Comparison of ENCODE assay signal across 23 cellular contexts in genomic region chr5:124997186-124997893, GRCh38.
A peak's percentile ranks its signal among the peaks of the same experiment; 100 is the strongest.
DNase-seq lines count a peak whose midpoint lies in the region; ATAC-seq, FAIRE-seq and TF ChIP-seq lines count a peak whose summit lies in the region.
"Had no signal": no experiment of that assay in that cellular context is flagged by ENCODE, and none has a peak within 500 bp of the region (broad histone marks: within the 10 kb centered on the region; RNA-seq: fewer than 3 reads in every experiment).

No MANE protein-coding gene starts in this region.

- WGBS in H1 (ENCODE audit: extremely low coverage in 1 of 2, insufficient coverage in 1 of 2, insufficient read length in 1 of 2, insufficient replicate concordance in 2 of 2, low coverage in 1 of 2, low lambda C conversion rate in 2 of 2, missing lambda C conversion rate in 1 of 2), 2 experiments, result 79% methylated on average over 3 of the region's 3 CpGs; no CpG with 5 or more reads in 1 of the 2 experiments
- WGBS in neuronal stem cell (ENCODE audit: extremely low coverage in 2 of 2, insufficient read length in 2 of 2, insufficient replicate concordance in 1 of 2), 2 donors, result no CpG with 5 or more reads among the region's 3 CpGs

- no peak overlapping the region for H3K56ac ChIP-seq in H1 (replicated peaks; ENCODE audit: insufficient read length, low read depth, low read length)

- no peaks in the 10 kb centered on the region for H3F3A ChIP-seq in PC-3 (ENCODE audit: low read length, unreplicated experiment)

- intact Hi-C loops in PC-3 (cut with micrococcal nuclease) (loop anchor here (5.0 kb wide), 1 partner anchor 410 kb away; no protein-coding TSS in a partner anchor), kidney (cut with DNase I) (no loop called here)

- H3K36me3 ChIP-seq in PC-3 (ENCODE audit: low read depth, low read length), result no peaks in the 10 kb centered on the region
- no peaks in the 10 kb centered on the region for H3K36me3 ChIP-seq in H1 (ENCODE audit: control insufficient read depth in 2 of 4, insufficient read depth in 4 of 4, low read length in 3 of 4)
- H3K36me3 ChIP-seq in neuronal stem cell (replicated peaks in 1 of 2; ENCODE audit: control insufficient read depth in 2 of 2, insufficient read depth in 2 of 2, low read length in 2 of 2), result no peaks in the 10 kb centered on the region
- H3K36me3 ChIP-seq in kidney (ENCODE audit: control insufficient read depth in 1 of 2, insufficient read depth in 2 of 2, low read length in 2 of 2), result no peaks in the 10 kb centered on the region
- H3K36me3 ChIP-seq: heart right ventricle, stomach, upper lobe of left lung had no signal

- H4K91ac ChIP-seq in H1 (replicated peaks; ENCODE audit: insufficient read length, low read length), result no peak overlapping the region
- H4K91ac ChIP-seq in neuronal stem cell (ENCODE audit: low read depth, low read length, poor library complexity), result no peak overlapping the region

- H3K79me2 ChIP-seq in PC-3 (ENCODE audit: low read length) (no peaks in the 10 kb centered on the region), H1 (ENCODE audit: control insufficient read depth in 1 of 2, insufficient read depth in 2 of 2, low read length in 2 of 2) (no peaks in the 10 kb centered on the region)

- peaks cover 18% of the 10 kb centered on the region for H3K4me1 ChIP-seq in PC-3 (ENCODE audit: insufficient read depth, low read length)
- peaks cover 0 to 15% (median 4%) of the 10 kb centered on the region in 4 experiments; a peak in 4 of 7 replicates for H3K4me1 ChIP-seq in H1 (replicated peaks in 1 of 4; ENCODE audit: control insufficient read depth in 3 of 4, insufficient read depth in 4 of 4, low read length in 3 of 4)
- H3K4me1 ChIP-seq in neuronal stem cell (ENCODE audit: control insufficient read depth in 2 of 2, insufficient read depth in 1 of 2, low read depth in 1 of 2, low read length in 2 of 2), result peaks cover 3 to 28% of the 10 kb centered on the region in 2 donors
- no peaks in the 10 kb centered on the region for H3K4me1 ChIP-seq in kidney (ENCODE audit: control insufficient read depth in 1 of 2, insufficient read depth in 1 of 2, low read depth in 1 of 2, low read length in 2 of 2)
- H3K4me1 ChIP-seq: heart right ventricle, upper lobe of left lung had no signal

- H3K14ac ChIP-seq in H1 (ENCODE audit: insufficient read length), result no peak overlapping the region
- no peak overlapping the region for H3K14ac ChIP-seq in neuronal stem cell (ENCODE audit: low read length)

- H3K79me1 ChIP-seq in H1 (ENCODE audit: low read depth, low read length) (no peaks in the 10 kb centered on the region), neuronal stem cell (ENCODE audit: low read depth, low read length) (no peaks in the 10 kb centered on the region)

- BruUV-seq in PC-3 (replicated peaks; lab: Mats Ljungman, UMichigan), result no TSS peak

- H3K27me3 ChIP-seq in PC-3 (ENCODE audit: low read length) (no peaks in the 10 kb centered on the region), H1 (replicated peaks in 1 of 4; ENCODE audit: control insufficient read depth in 3 of 4, extremely low read depth in 1 of 4, insufficient read depth in 3 of 4, low read length in 3 of 4) (no peaks in the 10 kb centered on the region), neuronal stem cell (ENCODE audit: control insufficient read depth in 3 of 3, insufficient read depth in 3 of 3, low read depth in 1 of 3, low read length in 3 of 3) (no peaks in the 10 kb centered on the region)
- H3K27me3 ChIP-seq: heart right ventricle, stomach, upper lobe of left lung had no signal

- ATAC-seq in PC-3, result peak; percentile 37; the same call in 1 of the 2 replicates
- ATAC-seq: effector memory CD8-positive, alpha-beta T cell; HCT116; heart right ventricle; mucosa of descending colon; T-helper 17 cell had no signal

- 0 out of 2 replicates have a peak overlapping the region, but pooled peaks have one; percentile 53 for H2BK20ac ChIP-seq in H1 (ENCODE audit: low read length)

- H2BK120ac ChIP-seq in H1 (replicated peaks; ENCODE audit: low read depth, low read length) (no peak overlapping the region), neuronal stem cell (ENCODE audit: low read depth, low read length) (no peak overlapping the region)

- H2AFZ ChIP-seq in PC-3 (ENCODE audit: low read length) (no peak overlapping the region), H1 (ENCODE audit: low read length) (no peak overlapping the region), neuronal stem cell (ENCODE audit: low read length) (no peak overlapping the region)

- H4K8ac ChIP-seq in H1 (ENCODE audit: extremely low read depth, insufficient read depth, low read length) (no peak overlapping the region), neuronal stem cell (ENCODE audit: low read depth, low read length) (no peak overlapping the region)

- H3K9me3 ChIP-seq in PC-3 (ENCODE audit: low read length) (no peaks in the 10 kb centered on the region), H1 (ENCODE audit: insufficient read depth in 2 of 2, low read depth in 1 of 2, low read length in 1 of 2) (no peaks in the 10 kb centered on the region), neuronal stem cell (replicated peaks in 1 of 2; ENCODE audit: control insufficient read depth in 2 of 2, insufficient read depth in 1 of 2, low read depth in 1 of 2, low read length in 2 of 2) (no peaks in the 10 kb centered on the region), kidney (ENCODE audit: control insufficient read depth in 1 of 2, low read length in 2 of 2) (no peaks in the 10 kb centered on the region)
- H3K9me3 ChIP-seq: heart right ventricle, mucosa of descending colon, stomach, upper lobe of left lung had no signal

- FAIRE-seq in H1 (lab: Jason Lieb, UNC) (no peak), kidney (lab: Jason Lieb, UNC) (no peak)
- FAIRE-seq: keratinocyte had no signal

- no peak overlapping the region for H3K4ac ChIP-seq in H1 (replicated peaks; ENCODE audit: insufficient read length, low read depth, low read length)
- H3K4ac ChIP-seq in neuronal stem cell (ENCODE audit: low read length), result no peak overlapping the region

- no peak overlapping the region for H3K9ac ChIP-seq in PC-3 (ENCODE audit: low read length)
- H3K9ac ChIP-seq in H1 (replicated peaks in 1 of 4; ENCODE audit: extremely low read depth in 1 of 4, low read depth in 3 of 4, low read length in 3 of 4), result no peak overlapping the region
- H3K9ac ChIP-seq in neuronal stem cell (ENCODE audit: low read depth, low read length, poor library complexity), result no peak overlapping the region
- H3K9ac ChIP-seq in kidney (ENCODE audit: low read length in 2 of 2), result no peak overlapping the region

- H4K20me1 ChIP-seq in PC-3 (ENCODE audit: low read length) (no peaks in the 10 kb centered on the region), H1 (replicated peaks in 1 of 2; ENCODE audit: control insufficient read depth in 1 of 2, insufficient read depth in 2 of 2, low read length in 2 of 2) (no peaks in the 10 kb centered on the region)

- H3K23ac ChIP-seq in H1 (ENCODE audit: insufficient read length), result no peak overlapping the region
- no peak overlapping the region for H3K23ac ChIP-seq in neuronal stem cell (ENCODE audit: low read depth, low read length, poor library complexity)

- no peak for TF ChIP-seq RAD21 in H1 (IDR thresholded peaks at IDR 0.05 in 1 of 2, conservative IDR thresholded peaks at IDR 0.05 in 1 of 2; ENCODE audit: low read depth in 2 of 2, low read length in 2 of 2)

- no peaks in the 10 kb centered on the region; the same call in 1 of the 2 replicates for H3K23me2 ChIP-seq in H1 (ENCODE audit: low read depth, low read length)

- no peak overlapping the region for H3K27ac ChIP-seq in PC-3 (ENCODE audit: low read length)
- H3K27ac ChIP-seq in H1 (ENCODE audit: low read depth, low read length), result no peak overlapping the region
- peak overlapping the region; percentile 38 for H3K27ac ChIP-seq in neuronal stem cell (replicated peaks; ENCODE audit: low read length)
- no peak overlapping the region for H3K27ac ChIP-seq in kidney (ENCODE audit: low read depth in 2 of 2, low read length in 2 of 2)
- H3K27ac ChIP-seq: heart right ventricle, stomach, upper lobe of left lung had no signal

- no peaks in the 10 kb centered on the region for H3K9me2 ChIP-seq in PC-3 (replicated peaks; ENCODE audit: low read length)

- peak; percentile 9 for DNase-seq in EH (ENCODE audit: low read depth)
- peak; percentile 26 for DNase-seq in PC-3
- DNase-seq in H1 (ENCODE audit: low read depth in 1 of 2, low spot score in 2 of 2), result no peak
- DNase-seq in neuronal stem cell (ENCODE audit: low spot score), result no peak
- no peak for DNase-seq in kidney
- no peak for DNase-seq in middle frontal gyrus (ENCODE audit: extremely low spot score, low spot score)
- DNase-seq in SIG-M5 treated with dmso at 0.1 percent for 504 hours (lab: John Stamatoyannopoulos, UW; ENCODE audit: unreplicated experiment), result no peak
- DNase-seq in NK-92 treated with Interleukin-12 subunit alpha and Interleukin-12 subunit beta, amount 100 ng/mL, for 24 hours (lab: John Stamatoyannopoulos, UW), result no peak
- DNase-seq: activated effector memory CD4-positive, alpha-beta T cell treated with anti-CD3 and anti-CD28 coated beads, Interleukin-2, amount 50 U/mL, for 16 hours; amniotic stem cell; effector memory CD8-positive, alpha-beta T cell; heart right ventricle; KBM-7; mucosa of descending colon; NCI-H1930; NCI-H446; occipital lobe; Right ventricle myocardium superior; stomach; T-helper 17 cell; upper lobe of left lung had no signal

- H2BK15ac ChIP-seq in H1 (ENCODE audit: low read length), result no peak overlapping the region
- H2BK15ac ChIP-seq in neuronal stem cell (ENCODE audit: low read length), result no peak overlapping the region

- H4K5ac ChIP-seq in H1 (ENCODE audit: insufficient read length, low read depth, low read length), result peak overlapping the region; percentile 31

- no peak for TF ChIP-seq CTCF in PC-3 (conservative IDR thresholded peaks at IDR 0.05; ENCODE audit: low read depth, low read length)
- no peak for TF ChIP-seq CTCF in H1 (IDR thresholded peaks at IDR 0.05; ENCODE audit: control extremely low read depth in 1 of 3, insufficient read depth in 1 of 3, low read depth in 1 of 3, low read length in 3 of 3)
- no peak for TF ChIP-seq CTCF in kidney (IDR thresholded peaks at IDR 0.05; ENCODE audit: borderline replicate concordance, extremely low read depth, insufficient read depth)

- TF ChIP-seq EP300 in H1 (IDR thresholded peaks at IDR 0.05; ENCODE audit: borderline replicate concordance in 1 of 2, low read depth in 2 of 2, low read length in 2 of 2), result no peak

- H2AK5ac ChIP-seq in H1 (ENCODE audit: low read depth, low read length), result no peak overlapping the region
- no peak overlapping the region for H2AK5ac ChIP-seq in neuronal stem cell (ENCODE audit: low read depth, low read length)

- no peak overlapping the region; the same call in 1 of the 2 replicates for H2BK12ac ChIP-seq in H1 (ENCODE audit: low read depth, low read length)
- H2BK12ac ChIP-seq in neuronal stem cell (ENCODE audit: low read length), result no peak overlapping the region

- H3K18ac ChIP-seq in H1 (ENCODE audit: extremely low read depth, low read length) (no peak overlapping the region; the same call in 1 of the 2 replicates), neuronal stem cell (ENCODE audit: low read length) (no peak overlapping the region)

- POLR2A ChIA-PET in PC-3 (lab: Charles Lee; ENCODE audit: unreplicated experiment), result no interaction called here
- POLR2A ChIA-PET in H1 (lab: Charles Lee; ENCODE audit: partially characterized antibody), result no interaction called here

- H3K4me3 ChIP-seq in PC-3 (ENCODE audit: low read length) (no peak overlapping the region), H1 (ENCODE audit: extremely low read depth in 1 of 4, insufficient read depth in 2 of 4, low read depth in 3 of 4, low read length in 4 of 4) (no peak overlapping the region), neuronal stem cell (ENCODE audit: low read length in 2 of 2) (no peak overlapping the region), kidney (ENCODE audit: low read length in 2 of 2) (no peak overlapping the region)
- H3K4me3 ChIP-seq: heart right ventricle, mucosa of descending colon, stomach, upper lobe of left lung had no signal

- no peak for TF ChIP-seq POLR2A in H1 (IDR thresholded peaks at IDR 0.05; ENCODE audit: control extremely low read depth in 1 of 2, low read depth in 2 of 2, low read length in 2 of 2)

- CTCF ChIA-PET in PC-3 (lab: Charles Lee) (no interaction called here), H1 (lab: Charles Lee; ENCODE audit: partially characterized antibody) (interaction anchor here (1.3 kb wide), 1 partner anchor 10 kb away, joined by 4 read pairs; no protein-coding TSS in a partner anchor)

- H3K4me2 ChIP-seq in PC-3 (ENCODE audit: low read length) (no peak overlapping the region), H1 (ENCODE audit: insufficient read depth in 1 of 2, low read depth in 2 of 2, low read length in 2 of 2) (peak overlapping the region; percentile 4 to 13; a peak in 1 of 4 replicates), neuronal stem cell (ENCODE audit: insufficient read depth, low read length, poor library complexity, severe bottlenecking) (no peak overlapping the region)

- H2BK5ac ChIP-seq in H1 (ENCODE audit: low read depth, low read length), result no peak overlapping the region; the same call in 1 of the 2 replicates
- no peak overlapping the region for H2BK5ac ChIP-seq in neuronal stem cell (ENCODE audit: low read length)

Comparison
In these comparisons a context has a peak if more than half of its experiments do, and no peak if none do; other contexts are left out.
1. DNase-seq: peak in EH (single experiment) and PC-3 (single experiment); none in H1 (0 of 2), neuronal stem cell (single experiment), kidney (single experiment), middle frontal gyrus (single experiment), SIG-M5 treated with dmso at 0.1 percent for 504 hours (single experiment) and NK-92 treated with Interleukin-12 subunit alpha and Interleukin-12 subunit beta, amount 100 ng/mL, for 24 hours (single experiment).
2. H3K4me2 ChIP-seq: peak in H1 (2 of 2); none in PC-3 (single experiment) and neuronal stem cell (single experiment).